8 cellular contexts compared by ENCODE assay signal in the genomic region with DNA sequence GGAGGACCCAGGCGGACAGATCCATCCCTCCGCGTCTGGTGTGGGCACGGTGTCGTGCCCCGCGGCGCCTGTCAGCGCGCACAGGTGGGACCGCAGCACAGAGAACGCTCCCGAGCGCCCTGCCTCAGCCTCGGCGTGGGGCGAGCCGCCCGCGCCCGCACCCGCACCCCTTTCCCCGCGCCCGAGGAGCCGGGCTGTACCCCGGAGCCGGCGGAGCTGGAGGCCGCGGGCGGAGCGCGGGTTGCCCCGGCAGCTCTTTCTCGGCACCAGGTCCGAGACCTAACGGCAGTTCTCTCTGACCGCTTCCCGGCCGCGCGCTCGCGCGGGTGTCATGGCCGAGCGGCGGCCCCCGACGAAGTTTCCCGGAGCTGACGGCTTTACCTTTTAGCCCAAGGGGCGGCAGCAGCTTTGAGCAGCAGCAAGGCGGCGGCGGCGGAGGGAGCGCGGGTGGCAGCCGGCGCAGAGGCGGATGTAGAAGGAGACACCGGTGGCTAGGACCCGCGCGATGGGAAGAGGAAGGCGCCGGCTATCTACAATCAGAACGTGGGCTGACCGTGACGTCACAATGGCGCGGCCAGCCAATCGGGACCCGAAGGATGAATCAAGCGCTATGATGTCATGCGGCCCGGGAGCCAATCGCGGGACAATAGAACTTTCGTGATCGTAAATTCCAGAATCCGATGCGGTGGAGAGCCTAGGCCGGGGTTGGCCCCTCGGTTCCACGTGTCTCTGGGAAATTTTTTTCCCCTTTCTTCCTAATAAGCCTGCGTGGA. TPM values are rescaled to one million over a fixed set of nuclear protein-coding genes. Genes with fewer than 3 reads are reported as not detected.
DNase-seq lines count a peak whose midpoint lies in the region; ATAC-seq, FAIRE-seq and TF ChIP-seq lines count a peak whose summit lies in the region.

A gene with protein sequence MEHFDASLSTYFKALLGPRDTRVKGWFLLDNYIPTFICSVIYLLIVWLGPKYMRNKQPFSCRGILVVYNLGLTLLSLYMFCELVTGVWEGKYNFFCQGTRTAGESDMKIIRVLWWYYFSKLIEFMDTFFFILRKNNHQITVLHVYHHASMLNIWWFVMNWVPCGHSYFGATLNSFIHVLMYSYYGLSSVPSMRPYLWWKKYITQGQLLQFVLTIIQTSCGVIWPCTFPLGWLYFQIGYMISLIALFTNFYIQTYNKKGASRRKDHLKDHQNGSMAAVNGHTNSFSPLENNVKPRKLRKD (minus strand): TSS at position 515 of the 773 bp plus-strand sequence. CDS start 53,251 bp downstream, outside the sequence.

- ATAC-seq in GM21423 (IDR thresholded peaks at IDR 0.05; ENCODE audit: unreplicated experiment) (peak; percentile 70), mucosa of descending colon (peak; percentile 90)

- CTCF ChIA-PET in Caco-2 (lab: Charles Lee) = interaction anchor here (0.7 kb wide), 1 partner anchor 253 kb away, joined by 4 read pairs; no protein-coding TSS in a partner anchor
- CTCF ChIA-PET in endothelial cell of umbilical vein (lab: Charles Lee) = interaction anchor here (0.6 to 2.7 kb wide), 10 partner anchors 9 to 785 kb away, joined by 3 to 13 read pairs (median 4); no protein-coding TSS in a partner anchor

- peak within 1 kb of the TSS; percentile 83 for H3K4me3 Mint-ChIP-seq in Caco-2 (ENCODE audit: unreplicated experiment)

- dilution Hi-C loops in endothelial cell of umbilical vein (cut with MboI; ENCODE audit: extremely low pct_ligation_motif_present, low sequenced_read_pairs) = no loop called here

- H3K9me1 ChIP-seq in endothelial cell of umbilical vein (replicated peaks; ENCODE audit: control insufficient read depth, extremely low read depth, insufficient read depth, low read length) = no peaks in the 10 kb centered on the region

- POLR2A ChIA-PET in Caco-2 (lab: Charles Lee) (interaction anchor here (1.1 kb wide), 1 partner anchor 11 kb away, joined by 3 read pairs; no protein-coding TSS in a partner anchor), endothelial cell of umbilical vein (lab: Charles Lee) (interaction anchor here (1.0 to 2.7 kb wide), 3 partner anchors 11 to 48 kb away, joined by 3 to 23 read pairs (median 5); no protein-coding TSS in a partner anchor)

- no peaks in the 10 kb centered on the region for H3K27me3 Mint-ChIP-seq in Caco-2 (ENCODE audit: insufficient read depth, unreplicated experiment)

- H3K9ac ChIP-seq in HUES64 (ENCODE audit: low read depth, low read length) = peak within 1 kb of the TSS; percentile 71
- H3K9ac ChIP-seq in OCI-LY1 (ENCODE audit: low read length) = peak within 1 kb of the TSS; percentile 77
- peak within 1 kb of the TSS; percentile 98 for H3K9ac ChIP-seq in endothelial cell of umbilical vein (replicated peaks; ENCODE audit: extremely low read depth, insufficient read depth, low read length)

- H3K9me3 Mint-ChIP-seq in Caco-2 (ENCODE audit: unreplicated experiment) = no peaks in the 10 kb centered on the region

- H3K4me1 ChIP-seq in Caco-2 (no peaks in the 10 kb centered on the region), HUES64 (ENCODE audit: insufficient read depth, low read length) (peaks cover 12% of the 10 kb centered on the region), OCI-LY1 (ENCODE audit: insufficient read depth, low read length, severe bottlenecking) (peaks cover 46% of the 10 kb centered on the region), endothelial cell of umbilical vein (ENCODE audit: control insufficient read depth, extremely low read depth, insufficient read depth, low read length) (peaks cover 12% of the 10 kb centered on the region), mucosa of descending colon (ENCODE audit: low read depth) (no peaks in the 10 kb centered on the region)

- TF ChIP-seq CTCF in Caco-2 (IDR thresholded peaks at IDR 0.05; ENCODE audit: insufficient read depth in 1 of 2, low read depth in 1 of 2, low read length in 1 of 2, severe bottlenecking in 1 of 2, unreplicated experiment in 1 of 2) = no peak
- TF ChIP-seq CTCF in OCI-LY1 (IDR thresholded peaks at IDR 0.05; ENCODE audit: low read length) = no peak
- no peak for TF ChIP-seq CTCF in endothelial cell of umbilical vein (IDR thresholded peaks at IDR 0.05; ENCODE audit: extremely low read depth in 1 of 2, insufficient read depth in 1 of 2, low read depth in 1 of 2, low read length in 2 of 2)
- TF ChIP-seq CTCF in mucosa of descending colon (IDR thresholded peaks at IDR 0.05) = no peak

- H3K27ac ChIP-seq in HUES64 (ENCODE audit: low read depth, low read length) = peak within 1 kb of the TSS; percentile 78; the same call in 1 of the 2 replicates
- peak within 1 kb of the TSS; percentile 74 for H3K27ac ChIP-seq in OCI-LY1 (ENCODE audit: low read depth, low read length, poor library complexity, severe bottlenecking)
- H3K27ac ChIP-seq in endothelial cell of umbilical vein (ENCODE audit: insufficient read depth, low read depth, low read length) = peak within 1 kb of the TSS; percentile 96

- H3K4me1 Mint-ChIP-seq in Caco-2 (ENCODE audit: low read depth, unreplicated experiment) = peaks cover 5% of the 10 kb centered on the region

- BruUV-seq in Caco-2 (replicated peaks; lab: Mats Ljungman, UMichigan) (no TSS peak), endothelial cell of umbilical vein (replicated peaks; lab: Mats Ljungman, UMichigan) (TSS peak; percentile 33)

- H3K4me2 ChIP-seq in OCI-LY1 (ENCODE audit: low read length) (peak within 1 kb of the TSS; percentile 71), endothelial cell of umbilical vein (ENCODE audit: insufficient read depth, low read length) (peak within 1 kb of the TSS; percentile 94)

- intact Hi-C loops in Caco-2 (cut with micrococcal nuclease; ENCODE audit: unreplicated experiment) = loop anchor here (1.0 kb wide), 1 partner anchor 11 kb away; no protein-coding TSS in a partner anchor
- intact Hi-C loops in endothelial cell of umbilical vein (cut with micrococcal nuclease) = loop anchor here (1.0 to 10.0 kb wide), 5 partner anchors 11 to 354 kb away; a partner anchor contains a TSS
- intact Hi-C loops in mucosa of descending colon (cut with DNase I, micrococcal nuclease) = no loop called here

- H3K9me2 ChIP-seq in OCI-LY1 (ENCODE audit: low read depth, low read length) = no peaks in the 10 kb centered on the region

- no peaks in the 10 kb centered on the region for H3K27me3 ChIP-seq in Caco-2 (replicated peaks; ENCODE audit: control insufficient read depth, insufficient read depth, low read length)
- H3K27me3 ChIP-seq in HUES64 (ENCODE audit: insufficient read depth, low read length) = peaks cover 19% of the 10 kb centered on the region
- no peaks in the 10 kb centered on the region for H3K27me3 ChIP-seq in OCI-LY1 (ENCODE audit: insufficient read depth, low read length)
- H3K27me3 ChIP-seq in endothelial cell of umbilical vein (ENCODE audit: control insufficient read depth in 2 of 2, insufficient read depth in 2 of 2, low read length in 2 of 2) = peaks cover 6 to 14% of the 10 kb centered on the region in 2 experiments

- FAIRE-seq in endothelial cell of umbilical vein (lab: Jason Lieb, UNC) = peak; percentile 92

- peaks cover 10% of the 10 kb centered on the region for H3K36me3 Mint-ChIP-seq in Caco-2 (ENCODE audit: insufficient read depth, unreplicated experiment)

- H3F3A ChIP-seq in OCI-LY1 (ENCODE audit: insufficient read depth, low read length) = no peaks in the 10 kb centered on the region

- H3K27ac Mint-ChIP-seq in Caco-2 (ENCODE audit: unreplicated experiment) = peak within 1 kb of the TSS; percentile 86

- DNase-seq in Caco-2 (peak; percentile 93 to 95), endothelial cell of umbilical vein (ENCODE audit: low read depth, low spot score) (peak; percentile 98), mucosa of descending colon (peak; percentile 93 to 98 (median 98))
- DNase-seq in activated CD8-positive, alpha-beta memory T cell treated with anti-CD3 and anti-CD28 coated beads, Interleukin-2, amount 50 U/mL, for 48 hours = peak; percentile 98
- peak; percentile 95 for DNase-seq in stimulated activated CD8-positive, alpha-beta memory T cell treated with anti-CD3 and anti-CD28 coated beads, Interleukin-4, amount 100 ng/mL, for 24 hours (ENCODE audit: low read depth)

- H3K9me3 ChIP-seq in Caco-2 (no peaks in the 10 kb centered on the region), HUES64 (ENCODE audit: insufficient read depth, low read depth, low read length) (no peaks in the 10 kb centered on the region), OCI-LY1 (ENCODE audit: low read length) (no peaks in the 10 kb centered on the region), endothelial cell of umbilical vein (replicated peaks; ENCODE audit: control insufficient read depth, insufficient read depth, low read length) (no peaks in the 10 kb centered on the region), mucosa of descending colon (no peaks in the 10 kb centered on the region)

- no peak for TF ChIP-seq POLR2A in endothelial cell of umbilical vein (IDR thresholded peaks at IDR 0.05; ENCODE audit: low read depth, low read length)

- H4K20me1 ChIP-seq in OCI-LY1 (ENCODE audit: insufficient read depth, low read length) = no peaks in the 10 kb centered on the region; the same call in 1 of the 2 replicates
- peaks cover 10% of the 10 kb centered on the region for H4K20me1 ChIP-seq in endothelial cell of umbilical vein (replicated peaks; ENCODE audit: control insufficient read depth, extremely low read depth, insufficient read depth, low read length)

- WGBS in HUES64 = under 1% methylated on average over 89 of the region's 89 CpGs

- peaks cover 45% of the 10 kb centered on the region for H3K79me2 ChIP-seq in OCI-LY1 (ENCODE audit: insufficient read depth, low read length)
- H3K79me2 ChIP-seq in endothelial cell of umbilical vein (ENCODE audit: control insufficient read depth, insufficient read depth, low read length) = peaks cover 54% of the 10 kb centered on the region

- peak within 1 kb of the TSS; percentile 19; the same call in 1 of the 2 replicates for H2AFZ ChIP-seq in OCI-LY1 (ENCODE audit: low read length)
- H2AFZ ChIP-seq in endothelial cell of umbilical vein (ENCODE audit: low read depth, low read length) = peak within 1 kb of the TSS; percentile 100

- H3K36me3 ChIP-seq in Caco-2 (ENCODE audit: control insufficient read depth, insufficient read depth, low read length) (no peaks in the 10 kb centered on the region), HUES64 (ENCODE audit: insufficient read depth, low read length) (peaks cover 12% of the 10 kb centered on the region), OCI-LY1 (ENCODE audit: insufficient read depth, low read length) (peaks cover 29% of the 10 kb centered on the region), endothelial cell of umbilical vein (ENCODE audit: control insufficient read depth in 2 of 2, extremely low read depth in 1 of 2, insufficient read depth in 2 of 2, low read length in 2 of 2) (no peaks in the 10 kb centered on the region), mucosa of descending colon (ENCODE audit: low read depth) (no peaks in the 10 kb centered on the region)

- H3K4me3 ChIP-seq in Caco-2 (ENCODE audit: low read depth, low read length) (peak within 1 kb of the TSS; percentile 91), HUES64 (ENCODE audit: low read length) (peak within 1 kb of the TSS; percentile 90), OCI-LY1 (ENCODE audit: low read depth, low read length, poor library complexity, severe bottlenecking) (peak within 1 kb of the TSS; percentile 72), endothelial cell of umbilical vein (replicated peaks in 1 of 3; ENCODE audit: insufficient read depth in 1 of 3, low read depth in 1 of 3, low read length in 3 of 3) (peak within 1 kb of the TSS; percentile 87 to 97 (median 88)), mucosa of descending colon (peak within 1 kb of the TSS; percentile 69)

RNA-seq across cellular contexts. Expression of the gene that starts here (rescaled TPM):
- total RNA-seq in Caco-2 (2022) (70.4 and 75.6 TPM in 2 replicates), endothelial cell of umbilical vein (140 and 149 TPM in 2 replicates), mucosa of descending colon (10 to 100 TPM; 11.5 to 60.6 (median 27.5) TPM)
- 116 TPM for polyA plus RNA-seq in HUES64 (2013, experiment 1 of 2)
- 138 TPM for polyA plus RNA-seq in HUES64 (2013, experiment 2 of 2)
- polyA plus RNA-seq in endothelial cell of umbilical vein = 83.6 and 85.9 TPM in 2 replicates
- 71.9 and 72.9 TPM in 2 replicates for polyA plus RNA-seq in endothelial cell of umbilical vein (2011; cell fraction: cytosol; rRNA removed)
- 147 and 171 TPM in 2 replicates for polyA plus RNA-seq in endothelial cell of umbilical vein (2011; cell fraction: nucleus; rRNA removed)
- 99.6 and 127 TPM in 2 replicates for polyA plus RNA-seq in endothelial cell of umbilical vein (2012)
- polyA minus RNA-seq in endothelial cell of umbilical vein = 219 and 237 TPM in 2 replicates
- polyA minus RNA-seq in endothelial cell of umbilical vein (2011; cell fraction: cytosol; rRNA and poly(A)+ RNA removed) = 68.2 TPM
- 105 and 133 TPM in 2 replicates for polyA minus RNA-seq in endothelial cell of umbilical vein (2011; cell fraction: nucleus; rRNA and poly(A)+ RNA removed)

Comparison
In these comparisons a context has a peak if more than half of its experiments do, and no peak if none do; other contexts are left out.
1. Peak in every context shown above with its lines: DNase-seq, ATAC-seq, H3K4me3 ChIP-seq and H3K27ac ChIP-seq.
2. intact Hi-C loops: an anchor here in Caco-2 (1.0 kb wide) and endothelial cell of umbilical vein (1.0 to 10.0 kb wide); none called in mucosa of descending colon.